ENCODE assay signal across 7 cellular contexts in the genomic region with DNA sequence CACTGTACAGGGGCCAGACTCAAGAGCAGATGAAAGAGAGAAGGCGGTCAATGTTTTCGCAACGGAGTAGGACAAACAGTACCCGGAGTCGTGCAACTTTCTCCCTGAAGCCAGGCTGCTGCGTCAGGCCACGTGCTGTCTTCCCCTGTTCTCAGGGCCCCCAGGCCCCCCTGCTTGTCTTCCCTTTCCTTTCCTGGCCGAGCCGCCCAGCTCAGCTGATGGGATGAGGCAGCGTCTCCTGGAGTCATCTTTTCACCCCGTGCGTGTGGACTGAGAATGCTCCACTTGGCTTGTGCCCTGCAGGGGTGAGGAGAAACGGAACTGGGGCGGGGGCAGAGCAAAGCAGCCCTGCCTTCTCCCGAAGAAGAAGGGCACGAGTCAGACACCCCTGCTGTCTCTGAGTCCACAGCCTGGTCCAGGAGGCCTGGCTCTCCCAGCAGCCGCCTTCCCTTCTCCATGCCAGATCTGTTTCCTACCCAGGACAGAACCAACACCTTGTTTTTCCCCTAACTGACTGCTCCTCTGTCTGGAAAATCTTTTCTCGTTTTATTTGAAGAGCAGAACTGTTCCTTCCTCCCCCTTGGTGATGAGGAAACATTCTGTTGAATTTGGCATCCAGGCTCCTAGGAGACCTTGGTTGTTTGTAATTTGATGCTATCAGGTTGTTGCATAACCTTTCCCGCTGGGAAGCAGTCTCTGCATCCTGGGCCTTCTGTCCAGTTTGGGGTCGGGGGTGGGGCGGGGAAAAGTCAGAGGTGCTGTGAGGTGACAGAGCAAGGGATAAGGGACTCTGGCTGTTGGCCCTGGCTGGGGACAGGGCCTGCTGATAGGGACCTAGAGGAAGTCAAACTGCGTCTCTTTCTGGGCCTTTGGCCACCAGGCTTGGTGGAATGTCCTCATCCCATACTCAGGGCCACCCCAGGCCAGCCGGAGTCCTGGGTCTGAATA.
DNase-seq lines count a peak whose midpoint lies in the region; ATAC-seq lines count a peak whose summit lies in the region.

No MANE protein-coding gene starts in this region.

- intact Hi-C loops in right cardiac atrium (cut with DNase I), result no loop called here

- H3K4me1 Mint-ChIP-seq in stimulated activated effector memory CD8-positive, alpha-beta T cell treated with anti-CD3 and anti-CD28 coated beads, Interleukin-12 subunit alpha, Interleukin-12 subunit beta, amount 100 ng/mL, for 72 hours, result peaks cover 22% of the 10 kb centered on the region

- ATAC-seq in right cardiac atrium (peak; percentile 95), GM19395 (IDR thresholded peaks at IDR 0.05; ENCODE audit: unreplicated experiment) (no peak)
- ATAC-seq in stimulated activated effector memory CD8-positive, alpha-beta T cell treated with anti-CD3 and anti-CD28 coated beads, Interleukin-12 subunit alpha, Interleukin-12 subunit beta, amount 100 ng/mL, for 72 hours, result no peak

- peak overlapping the region; percentile 99 for H3K27ac ChIP-seq in right cardiac atrium (ENCODE audit: low read length)

- WGBS in right cardiac atrium, result 9% methylated on average over 23 of the region's 23 CpGs

- H3K27ac Mint-ChIP-seq in stimulated activated effector memory CD8-positive, alpha-beta T cell treated with anti-CD3 and anti-CD28 coated beads, Interleukin-12 subunit alpha, Interleukin-12 subunit beta, amount 100 ng/mL, for 72 hours, result no peak overlapping the region

- no peak overlapping the region for H3K4me3 Mint-ChIP-seq in stimulated activated effector memory CD8-positive, alpha-beta T cell treated with anti-CD3 and anti-CD28 coated beads, Interleukin-12 subunit alpha, Interleukin-12 subunit beta, amount 100 ng/mL, for 72 hours

- peaks cover 18% of the 10 kb centered on the region for H3K4me1 ChIP-seq in right cardiac atrium (ENCODE audit: control insufficient read depth, insufficient read depth, low read length)

- H3K9me3 ChIP-seq in right cardiac atrium (ENCODE audit: control insufficient read depth, low read length), result no peaks in the 10 kb centered on the region

- H3K36me3 Mint-ChIP-seq in stimulated activated effector memory CD8-positive, alpha-beta T cell treated with anti-CD3 and anti-CD28 coated beads, Interleukin-12 subunit alpha, Interleukin-12 subunit beta, amount 100 ng/mL, for 72 hours, result peaks cover 6% of the 10 kb centered on the region

- H3K4me3 ChIP-seq in right cardiac atrium (ENCODE audit: low read length), result no peak overlapping the region

- no peaks in the 10 kb centered on the region for H3K27me3 ChIP-seq in right cardiac atrium (ENCODE audit: control insufficient read depth, insufficient read depth)

- H3K9me3 Mint-ChIP-seq in stimulated activated effector memory CD8-positive, alpha-beta T cell treated with anti-CD3 and anti-CD28 coated beads, Interleukin-12 subunit alpha, Interleukin-12 subunit beta, amount 100 ng/mL, for 72 hours, result no peaks in the 10 kb centered on the region

- DNase-seq in HT1080 (ENCODE audit: low read depth) (peak; percentile 81), amniotic epithelial cell (ENCODE audit: low read depth) (peak; percentile 97), right cardiac atrium (peak; percentile 97 to 98 (median 98)), renal cortical epithelial cell (ENCODE audit: low read depth) (peak; percentile 92)
- no peak for DNase-seq in stimulated activated effector memory CD8-positive, alpha-beta T cell treated with anti-CD3 and anti-CD28 coated beads, Interleukin-12 subunit alpha, Interleukin-12 subunit beta, amount 100 ng/mL, for 72 hours (ENCODE audit: low spot score in 2 of 2)
- DNase-seq in activated CD8-positive, alpha-beta memory T cell treated with anti-CD3 and anti-CD28 coated beads for 24 hours, result no peak

Comparison
In these comparisons a context has a peak if more than half of its experiments do, and no peak if none do; other contexts are left out.
1. DNase-seq: peak in HT1080 (single experiment), amniotic epithelial cell (single experiment), right cardiac atrium (3 of 3) and renal cortical epithelial cell (single experiment); none in stimulated activated effector memory CD8-positive, alpha-beta T cell treated with anti-CD3 and anti-CD28 coated beads, Interleukin-12 subunit alpha, Interleukin-12 subunit beta, amount 100 ng/mL, for 72 hours (0 of 2) and activated CD8-positive, alpha-beta memory T cell treated with anti-CD3 and anti-CD28 coated beads for 24 hours (single experiment).
2. ATAC-seq: peak in right cardiac atrium (2 of 2); none in stimulated activated effector memory CD8-positive, alpha-beta T cell treated with anti-CD3 and anti-CD28 coated beads, Interleukin-12 subunit alpha, Interleukin-12 subunit beta, amount 100 ng/mL, for 72 hours (single experiment) and GM19395 (single experiment).